ENCODE assay signal across 1 cellular context in genomic region chr18:6591491-6591890, GRCh38.
TF ChIP-seq lines count a peak whose summit lies in the region.

No MANE protein-coding gene starts in this region.

TF ChIP-seq in IMR-90, 13 proteins besides CTCF, POLR2A, EP300 and RAD21 (continued from another document):
- TF ChIP-seq ELK1 (IDR thresholded peaks at IDR 0.05; ENCODE audit: borderline replicate concordance, low read depth, low read length), result no peak
- TF ChIP-seq FOS (IDR thresholded peaks at IDR 0.05; ENCODE audit: low read depth, low read length), result no peak
- TF ChIP-seq MAFK (IDR thresholded peaks at IDR 0.05; ENCODE audit: low read depth, low read length), result no peak
